1 cellular context compared by ENCODE assay signal in the genomic region with DNA sequence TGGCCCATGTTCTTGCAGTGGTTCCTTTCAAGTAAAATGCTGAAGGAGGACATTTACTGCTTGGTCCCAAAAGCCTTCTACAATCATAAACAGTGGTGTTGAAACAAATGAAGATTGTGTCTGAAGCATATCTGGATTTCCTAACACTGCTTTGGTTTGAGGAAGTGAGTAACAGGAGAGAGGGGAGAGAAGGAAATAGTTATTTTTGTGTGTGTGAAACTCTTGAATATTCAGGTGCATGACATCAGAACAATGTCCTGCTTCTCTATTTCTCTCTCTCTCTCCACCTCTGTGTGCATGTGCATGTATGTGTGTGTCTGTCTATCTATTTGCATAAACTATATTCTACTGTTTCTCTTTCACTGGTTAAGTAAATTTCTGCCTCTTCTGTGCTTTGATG.
TF ChIP-seq lines count a peak whose summit lies in the region.

No MANE protein-coding gene starts in this region.

TF ChIP-seq in GM12878, 131 proteins besides CTCF, POLR2A, EP300 and RAD21 (continued from another document and continues in another):
- TF ChIP-seq HSF1 (IDR thresholded peaks at IDR 0.05; ENCODE audit: low read depth, low read length): no peak
- peak; percentile 21; the same call in 1 of the 2 replicates for TF ChIP-seq MTA2 (IDR thresholded peaks at IDR 0.05; ENCODE audit: low read depth)
- TF ChIP-seq YBX1 (IDR thresholded peaks at IDR 0.05): no peak
- TF ChIP-seq, protein P1, sequence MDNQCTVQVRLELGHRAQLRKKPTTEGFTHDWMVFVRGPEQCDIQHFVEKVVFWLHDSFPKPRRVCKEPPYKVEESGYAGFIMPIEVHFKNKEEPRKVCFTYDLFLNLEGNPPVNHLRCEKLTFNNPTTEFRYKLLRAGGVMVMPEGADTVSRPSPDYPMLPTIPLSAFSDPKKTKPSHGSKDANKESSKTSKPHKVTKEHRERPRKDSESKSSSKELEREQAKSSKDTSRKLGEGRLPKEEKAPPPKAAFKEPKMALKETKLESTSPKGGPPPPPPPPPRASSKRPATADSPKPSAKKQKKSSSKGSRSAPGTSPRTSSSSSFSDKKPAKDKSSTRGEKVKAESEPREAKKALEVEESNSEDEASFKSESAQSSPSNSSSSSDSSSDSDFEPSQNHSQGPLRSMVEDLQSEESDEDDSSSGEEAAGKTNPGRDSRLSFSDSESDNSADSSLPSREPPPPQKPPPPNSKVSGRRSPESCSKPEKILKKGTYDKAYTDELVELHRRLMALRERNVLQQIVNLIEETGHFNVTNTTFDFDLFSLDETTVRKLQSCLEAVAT (IDR thresholded peaks at IDR 0.05): no peak
- TF ChIP-seq RFX5 (IDR thresholded peaks at IDR 0.05; ENCODE audit: low read depth, low read length): no peak
- TF ChIP-seq KAT2A (conservative IDR thresholded peaks at IDR 0.05; ENCODE audit: control insufficient read depth, low read depth, low read length): no peak
- TF ChIP-seq HDAC2 (IDR thresholded peaks at IDR 0.05): no peak
- TF ChIP-seq POLR2AphosphoS5 (IDR thresholded peaks at IDR 0.05; ENCODE audit: low read length): no peak
- no peak for TF ChIP-seq SUZ12 (IDR thresholded peaks at IDR 0.05; ENCODE audit: unreplicated experiment)
- no peak for TF ChIP-seq FOS (IDR thresholded peaks at IDR 0.05; ENCODE audit: borderline replicate concordance, extremely low read depth, insufficient read length)
- peak; percentile 28 for TF ChIP-seq SP1 (IDR thresholded peaks at IDR 0.05; ENCODE audit: low read depth, low read length)
- peak; percentile 70 to 76 for TF ChIP-seq BHLHE40 (IDR thresholded peaks at IDR 0.05; ENCODE audit: borderline replicate concordance in 1 of 2, low read depth in 2 of 2, low read length in 1 of 2)
- peak; percentile 34; the same call in 1 of the 2 replicates for TF ChIP-seq GABPA (IDR thresholded peaks at IDR 0.05; ENCODE audit: low read depth)
- no peak for TF ChIP-seq HCFC1 (IDR thresholded peaks at IDR 0.05; ENCODE audit: low read length)
- no peak for TF ChIP-seq CHD1 (IDR thresholded peaks at IDR 0.05; ENCODE audit: low read depth, low read length)
- TF ChIP-seq SMAD1 (IDR thresholded peaks at IDR 0.05; ENCODE audit: low read depth, partially characterized antibody): no peak
- no peak for TF ChIP-seq ZBTB4 (CRISPR knock-in tag; IDR thresholded peaks at IDR 0.05)
- no peak for TF ChIP-seq NR2C1 (IDR thresholded peaks at IDR 0.05)
- TF ChIP-seq BCL11A (IDR thresholded peaks at IDR 0.05; ENCODE audit: low read depth, low read length): 0 out of 2 replicates have a peak, but pooled peaks have one; percentile 31
- no peak for TF ChIP-seq ZNF207 (IDR thresholded peaks at IDR 0.05; ENCODE audit: borderline replicate concordance)
- no peak for TF ChIP-seq CBX5 (IDR thresholded peaks at IDR 0.05; ENCODE audit: low read depth)
- TF ChIP-seq BCL3 (IDR thresholded peaks at IDR 0.05; ENCODE audit: borderline replicate concordance, insufficient read depth, low read depth, low read length, poor library complexity, severe bottlenecking): no peak
- TF ChIP-seq IKZF1 (conservative IDR thresholded peaks at IDR 0.05): peak; percentile 46; the same call in 1 of the 2 replicates
- TF ChIP-seq DPF2 (IDR thresholded peaks at IDR 0.05): no peak
- TF ChIP-seq STAT1 (conservative IDR thresholded peaks at IDR 0.05): no peak
- no peak for TF ChIP-seq MYB (IDR thresholded peaks at IDR 0.05; ENCODE audit: borderline replicate concordance, low read depth, low read length)
- peak in 1 of 2 experiments; percentile 88; a peak in 2 of 4 replicates for TF ChIP-seq ETV6 (conservative IDR thresholded peaks at IDR 0.05 in 1 of 2, IDR thresholded peaks at IDR 0.05 in 1 of 2; ENCODE audit: borderline replicate concordance in 1 of 2, low read depth in 1 of 2)
- TF ChIP-seq IRF3 (IDR thresholded peaks at IDR 0.05): no peak
- TF ChIP-seq SIX5 (IDR thresholded peaks at IDR 0.05; ENCODE audit: low read depth, low read length, severe bottlenecking): no peak
- TF ChIP-seq RAD51 (IDR thresholded peaks at IDR 0.05): no peak
- TF ChIP-seq, protein P2, sequence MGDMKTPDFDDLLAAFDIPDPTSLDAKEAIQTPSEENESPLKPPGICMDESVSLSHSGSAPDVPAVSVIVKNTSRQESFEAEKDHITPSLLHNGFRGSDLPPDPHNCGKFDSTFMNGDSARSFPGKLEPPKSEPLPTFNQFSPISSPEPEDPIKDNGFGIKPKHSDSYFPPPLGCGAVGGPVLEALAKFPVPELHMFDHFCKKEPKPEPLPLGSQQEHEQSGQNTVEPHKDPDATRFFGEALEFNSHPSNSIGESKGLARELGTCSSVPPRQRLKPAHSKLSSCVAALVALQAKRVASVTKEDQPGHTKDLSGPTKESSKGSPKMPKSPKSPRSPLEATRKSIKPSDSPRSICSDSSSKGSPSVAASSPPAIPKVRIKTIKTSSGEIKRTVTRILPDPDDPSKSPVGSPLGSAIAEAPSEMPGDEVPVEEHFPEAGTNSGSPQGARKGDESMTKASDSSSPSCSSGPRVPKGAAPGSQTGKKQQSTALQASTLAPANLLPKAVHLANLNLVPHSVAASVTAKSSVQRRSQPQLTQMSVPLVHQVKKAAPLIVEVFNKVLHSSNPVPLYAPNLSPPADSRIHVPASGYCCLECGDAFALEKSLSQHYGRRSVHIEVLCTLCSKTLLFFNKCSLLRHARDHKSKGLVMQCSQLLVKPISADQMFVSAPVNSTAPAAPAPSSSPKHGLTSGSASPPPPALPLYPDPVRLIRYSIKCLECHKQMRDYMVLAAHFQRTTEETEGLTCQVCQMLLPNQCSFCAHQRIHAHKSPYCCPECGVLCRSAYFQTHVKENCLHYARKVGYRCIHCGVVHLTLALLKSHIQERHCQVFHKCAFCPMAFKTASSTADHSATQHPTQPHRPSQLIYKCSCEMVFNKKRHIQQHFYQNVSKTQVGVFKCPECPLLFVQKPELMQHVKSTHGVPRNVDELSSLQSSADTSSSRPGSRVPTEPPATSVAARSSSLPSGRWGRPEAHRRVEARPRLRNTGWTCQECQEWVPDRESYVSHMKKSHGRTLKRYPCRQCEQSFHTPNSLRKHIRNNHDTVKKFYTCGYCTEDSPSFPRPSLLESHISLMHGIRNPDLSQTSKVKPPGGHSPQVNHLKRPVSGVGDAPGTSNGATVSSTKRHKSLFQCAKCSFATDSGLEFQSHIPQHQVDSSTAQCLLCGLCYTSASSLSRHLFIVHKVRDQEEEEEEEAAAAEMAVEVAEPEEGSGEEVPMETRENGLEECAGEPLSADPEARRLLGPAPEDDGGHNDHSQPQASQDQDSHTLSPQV (IDR thresholded peaks at IDR 0.05): no peak
- no peak for TF ChIP-seq SRF (IDR thresholded peaks at IDR 0.05; ENCODE audit: low read depth in 2 of 2, low read length in 2 of 2)
- TF ChIP-seq JUND (IDR thresholded peaks at IDR 0.05; ENCODE audit: low read depth, low read length): no peak
- TF ChIP-seq TARDBP (IDR thresholded peaks at IDR 0.05; ENCODE audit: borderline replicate concordance): no peak
- no peak for TF ChIP-seq TCF3 (IDR thresholded peaks at IDR 0.05; ENCODE audit: borderline replicate concordance, insufficient read depth, low read depth, low read length)
- TF ChIP-seq MTA3 (IDR thresholded peaks at IDR 0.05; ENCODE audit: borderline replicate concordance, low read length): peak; percentile 71; the same call in 1 of the 2 replicates
- no peak for TF ChIP-seq HDAC6 (IDR thresholded peaks at IDR 0.05; ENCODE audit: unreplicated experiment)
- no peak for TF ChIP-seq MAX (IDR thresholded peaks at IDR 0.05; ENCODE audit: low read depth, low read length)
- no peak for TF ChIP-seq RBBP5 (conservative IDR thresholded peaks at IDR 0.05)
- TF ChIP-seq, protein P3, sequence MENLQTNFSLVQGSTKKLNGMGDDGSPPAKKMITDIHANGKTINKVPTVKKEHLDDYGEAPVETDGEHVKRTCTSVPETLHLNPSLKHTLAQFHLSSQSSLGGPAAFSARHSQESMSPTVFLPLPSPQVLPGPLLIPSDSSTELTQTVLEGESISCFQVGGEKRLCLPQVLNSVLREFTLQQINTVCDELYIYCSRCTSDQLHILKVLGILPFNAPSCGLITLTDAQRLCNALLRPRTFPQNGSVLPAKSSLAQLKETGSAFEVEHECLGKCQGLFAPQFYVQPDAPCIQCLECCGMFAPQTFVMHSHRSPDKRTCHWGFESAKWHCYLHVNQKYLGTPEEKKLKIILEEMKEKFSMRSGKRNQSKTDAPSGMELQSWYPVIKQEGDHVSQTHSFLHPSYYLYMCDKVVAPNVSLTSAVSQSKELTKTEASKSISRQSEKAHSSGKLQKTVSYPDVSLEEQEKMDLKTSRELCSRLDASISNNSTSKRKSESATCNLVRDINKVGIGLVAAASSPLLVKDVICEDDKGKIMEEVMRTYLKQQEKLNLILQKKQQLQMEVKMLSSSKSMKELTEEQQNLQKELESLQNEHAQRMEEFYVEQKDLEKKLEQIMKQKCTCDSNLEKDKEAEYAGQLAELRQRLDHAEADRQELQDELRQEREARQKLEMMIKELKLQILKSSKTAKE (IDR thresholded peaks at IDR 0.05; ENCODE audit: low read depth, poor library complexity, severe bottlenecking): no peak
- peak; percentile 55; the same call in 1 of the 2 replicates for TF ChIP-seq ATF7 (IDR thresholded peaks at IDR 0.05; ENCODE audit: low read depth)
- no peak for TF ChIP-seq WRNIP1 (IDR thresholded peaks at IDR 0.05; ENCODE audit: borderline replicate concordance, low read depth, low read length)
- no peak for TF ChIP-seq SREBF2 (IDR thresholded peaks at IDR 0.05; ENCODE audit: low read length)
- peak; percentile 62; the same call in 1 of the 2 replicates for TF ChIP-seq EED (IDR thresholded peaks at IDR 0.05; ENCODE audit: low read depth)
- TF ChIP-seq ZBED1 (IDR thresholded peaks at IDR 0.05; ENCODE audit: borderline replicate concordance): no peak
- peak; percentile 92 for TF ChIP-seq SPI1 (IDR thresholded peaks at IDR 0.05; ENCODE audit: borderline replicate concordance, insufficient read depth, low read depth, low read length)
- no peak for TF ChIP-seq STAT3 (IDR thresholded peaks at IDR 0.05; ENCODE audit: low read depth, low read length)
- no peak for TF ChIP-seq RB1 (IDR thresholded peaks at IDR 0.05; ENCODE audit: borderline replicate concordance)
- TF ChIP-seq SIN3A (IDR thresholded peaks at IDR 0.05; ENCODE audit: low read depth, low read length): no peak
- TF ChIP-seq MYC (IDR thresholded peaks at IDR 0.05; ENCODE audit: insufficient read depth, insufficient read length, insufficient replicate concordance, low read length, severe bottlenecking): no peak
- TF ChIP-seq MXI1 (IDR thresholded peaks at IDR 0.05; ENCODE audit: low read depth, low read length): no peak
- TF ChIP-seq ZNF622 (IDR thresholded peaks at IDR 0.05): no peak
- TF ChIP-seq FOXK2 (IDR thresholded peaks at IDR 0.05): no peak
- TF ChIP-seq CHD4 (IDR thresholded peaks at IDR 0.05): no peak
